8 cellular contexts compared by ENCODE assay signal in genomic region chr13:74278901-74279300, GRCh38.
"Had no signal": no experiment of that assay in that cellular context is flagged by ENCODE, and none has a peak within 500 bp of the region (broad histone marks: within the 10 kb centered on the region; RNA-seq: fewer than 3 reads in every experiment).

No MANE protein-coding gene starts in this region.

- FAIRE-seq: HTR-8/SVneo had no signal

- H3K27ac ChIP-seq: GM23248 had no signal

- H3K4me1 ChIP-seq: HAP-1 had no signal

- H3K4me3 ChIP-seq: GM23248, HAP-1 had no signal

- ATAC-seq: HCT116 had no signal

- DNase-seq: GM23248, GOT3, H7, HFFc6, IMR-90 had no signal

- H3K4me3 Mint-ChIP-seq: HFFc6 had no signal

- H3K36me3 ChIP-seq: HAP-1 had no signal

- H3K27ac Mint-ChIP-seq: HFFc6 had no signal

- H3K9me3 Mint-ChIP-seq: HFFc6 had no signal
